Comparison of ENCODE assay signal across 8 cellular contexts in genomic region chr4:83112678-83113428, GRCh38. TPM values are rescaled to one million over a fixed set of nuclear protein-coding genes. Genes with fewer than 3 reads are reported as not detected.
DNase-seq lines count a peak whose midpoint lies in the region; ATAC-seq lines count a peak whose summit lies in the region.

No MANE protein-coding gene starts in this region.

- H3K9me3 Mint-ChIP-seq in CD8-positive, alpha-beta memory T cell: no peaks in the 10 kb centered on the region
- H3K9me3 Mint-ChIP-seq in activated T-cell treated with anti-CD3 and anti-CD28 coated beads, Interleukin-2, amount 50 U/mL, for 24 hours: no peaks in the 10 kb centered on the region

- H3K27ac Mint-ChIP-seq in CD8-positive, alpha-beta memory T cell: peak overlapping the region; percentile 76 to 97 (median 94)
- peak overlapping the region; percentile 92 for H3K27ac Mint-ChIP-seq in activated T-cell treated with anti-CD3 and anti-CD28 coated beads, Interleukin-2, amount 50 U/mL, for 24 hours

- peak overlapping the region; percentile 77 for H3K4me3 ChIP-seq in CD8-positive, alpha-beta memory T cell (ENCODE audit: low read length)
- H3K4me3 ChIP-seq in mononuclear cell (ENCODE audit: low read length): peak overlapping the region; percentile 84

- H3K4me1 Mint-ChIP-seq in CD8-positive, alpha-beta memory T cell: peaks cover 41 to 69% (median 66%) of the 10 kb centered on the region in 3 donors
- peaks cover 56% of the 10 kb centered on the region for H3K4me1 Mint-ChIP-seq in activated T-cell treated with anti-CD3 and anti-CD28 coated beads, Interleukin-2, amount 50 U/mL, for 24 hours (ENCODE audit: low read depth)

- H3K27ac ChIP-seq in CD8-positive, alpha-beta memory T cell (ENCODE audit: low read depth, low read length): peak overlapping the region; percentile 69

- POLR2A ChIA-PET in CD8-positive, alpha-beta memory T cell (lab: Charles Lee): interaction anchor here (0.6 to 2.4 kb wide), 7 partner anchors 13 to 683 kb away, joined by 3 to 12 read pairs (median 5); no protein-coding TSS in a partner anchor

- H3K27me3 Mint-ChIP-seq in CD8-positive, alpha-beta memory T cell: peaks cover 0 to 6% of the 10 kb centered on the region in 2 donors
- no peaks in the 10 kb centered on the region for H3K27me3 Mint-ChIP-seq in activated T-cell treated with anti-CD3 and anti-CD28 coated beads, Interleukin-2, amount 50 U/mL, for 24 hours

- peaks cover 37% of the 10 kb centered on the region for H3K4me1 ChIP-seq in CD8-positive, alpha-beta memory T cell (ENCODE audit: insufficient read depth, low read length)
- H3K4me1 ChIP-seq in mononuclear cell (ENCODE audit: insufficient read depth, low read length): peaks cover 57% of the 10 kb centered on the region

- H3K9me3 ChIP-seq in CD8-positive, alpha-beta memory T cell (ENCODE audit: low read length): no peaks in the 10 kb centered on the region
- no peaks in the 10 kb centered on the region for H3K9me3 ChIP-seq in mononuclear cell (ENCODE audit: low read depth, low read length)

- ATAC-seq in GM21786 (IDR thresholded peaks at IDR 0.05; ENCODE audit: unreplicated experiment): no peak

- no peaks in the 10 kb centered on the region for H3K27me3 ChIP-seq in CD8-positive, alpha-beta memory T cell (ENCODE audit: insufficient read depth, low read length, poor library complexity, severe bottlenecking)
- H3K27me3 ChIP-seq in mononuclear cell (ENCODE audit: insufficient read depth, low read length): no peaks in the 10 kb centered on the region

- H3K4me3 Mint-ChIP-seq in CD8-positive, alpha-beta memory T cell: peak overlapping the region; percentile 87 to 98 (median 96)
- peak overlapping the region; percentile 79 for H3K4me3 Mint-ChIP-seq in activated T-cell treated with anti-CD3 and anti-CD28 coated beads, Interleukin-2, amount 50 U/mL, for 24 hours

- no peaks in the 10 kb centered on the region for H3K36me3 ChIP-seq in CD8-positive, alpha-beta memory T cell (ENCODE audit: insufficient read depth, low read length)

- CTCF ChIA-PET in CD8-positive, alpha-beta memory T cell (lab: Charles Lee): interaction anchor here (0.8 to 6.8 kb wide), 14 partner anchors 12 to 169 kb away, joined by 3 to 57 read pairs (median 6); no protein-coding TSS in a partner anchor

- H3K36me3 Mint-ChIP-seq in CD8-positive, alpha-beta memory T cell: peaks cover 0 to 34% (median 5%) of the 10 kb centered on the region in 3 donors
- H3K36me3 Mint-ChIP-seq in activated T-cell treated with anti-CD3 and anti-CD28 coated beads, Interleukin-2, amount 50 U/mL, for 24 hours (ENCODE audit: low read depth): peaks cover 6% of the 10 kb centered on the region

- DNase-seq in CD8-positive, alpha-beta memory T cell: peak in 2 of 5 donors; percentile 6 to 44
- peak; percentile 48 to 55 for DNase-seq in Kasumi-1 (lab: John Stamatoyannopoulos, UW)
- peak; percentile 69 for DNase-seq in activated T-cell treated with anti-CD3 and anti-CD28 coated beads, Interleukin-2, amount 50 U/mL, for 24 hours
- DNase-seq in medulla oblongata (ENCODE audit: extremely low spot score): no peak
- DNase-seq in NCI-H526 (lab: John Stamatoyannopoulos, UW): no peak
- DNase-seq in globus pallidus (ENCODE audit: low spot score): no peak

RNA-seq across cellular contexts. Expression of gene PLAC8, which starts 1.7 kb away (rescaled TPM):
- total RNA-seq in CD8-positive, alpha-beta memory T cell: 10 to 100 TPM; 17.8 to 19.7 TPM
- polyA plus RNA-seq in CD8-positive, alpha-beta memory T cell: 550 TPM
- 354 TPM for total RNA-seq in mononuclear cell

Comparison
In these comparisons a context has a peak if more than half of its experiments do, and no peak if none do; other contexts are left out.
1. DNase-seq: peak in Kasumi-1 (2 of 2) and activated T-cell treated with anti-CD3 and anti-CD28 coated beads, Interleukin-2, amount 50 U/mL, for 24 hours (single experiment); none in medulla oblongata (single experiment), NCI-H526 (0 of 2) and globus pallidus (single experiment).
2. RNA of gene PLAC8, which starts 1.7 kb away (total RNA-seq): 354 TPM in mononuclear cell (single experiment); 17.8 to 19.7 TPM in CD8-positive, alpha-beta memory T cell; every median in the first group is over 10 times any median in the second.